In genomic region chr18:9334351-9335254, GRCh38 we compare ENCODE assay signal across 1 cellular context.
TF ChIP-seq lines count a peak whose summit lies in the region.

TWSG1 (plus strand) TSS chr18:9334773; CDS start chr18:9337230, 2,457 bp downstream.

TF ChIP-seq in H1, 55 proteins besides CTCF, POLR2A, EP300 and RAD21:
- no peak for TF ChIP-seq GABPA (IDR thresholded peaks at IDR 0.05; ENCODE audit: borderline replicate concordance, insufficient read depth, low read length)
- no peak for TF ChIP-seq CBX8 (IDR thresholded peaks at IDR 0.05; ENCODE audit: borderline replicate concordance, low read depth, low read length)
- TF ChIP-seq KDM4A (IDR thresholded peaks at IDR 0.05; ENCODE audit: low read depth, low read length, severe bottlenecking) = peak; percentile 60
- no peak for TF ChIP-seq SIX5 (IDR thresholded peaks at IDR 0.05; ENCODE audit: low read depth, low read length)
- no peak for TF ChIP-seq BCL11A (IDR thresholded peaks at IDR 0.05; ENCODE audit: low read depth in 2 of 2, low read length in 2 of 2)
- TF ChIP-seq CHD2 (IDR thresholded peaks at IDR 0.05; ENCODE audit: low read length) = no peak
- no peak for TF ChIP-seq SP4 (IDR thresholded peaks at IDR 0.05; ENCODE audit: low read length)
- TF ChIP-seq ASH2L (IDR thresholded peaks at IDR 0.05; ENCODE audit: low read length) = peak; percentile 34
- TF ChIP-seq SIN3A (conservative IDR thresholded peaks at IDR 0.05 in 1 of 2, IDR thresholded peaks at IDR 0.05 in 1 of 2; ENCODE audit: low read depth in 1 of 2, low read length in 2 of 2) = peak in 1 of 2 experiments; percentile 48; a peak in 1 of 4 replicates
- TF ChIP-seq USF2 (IDR thresholded peaks at IDR 0.05; ENCODE audit: low read length) = no peak
- TF ChIP-seq CTBP2 (IDR thresholded peaks at IDR 0.05; ENCODE audit: borderline replicate concordance, insufficient read depth, insufficient read length, low read length) = no peak
- TF ChIP-seq TEAD4 (IDR thresholded peaks at IDR 0.05; ENCODE audit: low read depth, low read length) = no peak
- TF ChIP-seq CHD1 (IDR thresholded peaks at IDR 0.05; ENCODE audit: low read depth, low read length) = no peak
- no peak for TF ChIP-seq KDM5A (IDR thresholded peaks at IDR 0.05; ENCODE audit: low read length)
- TF ChIP-seq SIRT6 (IDR thresholded peaks at IDR 0.05; ENCODE audit: low read length) = no peak
- TF ChIP-seq, protein P1, sequence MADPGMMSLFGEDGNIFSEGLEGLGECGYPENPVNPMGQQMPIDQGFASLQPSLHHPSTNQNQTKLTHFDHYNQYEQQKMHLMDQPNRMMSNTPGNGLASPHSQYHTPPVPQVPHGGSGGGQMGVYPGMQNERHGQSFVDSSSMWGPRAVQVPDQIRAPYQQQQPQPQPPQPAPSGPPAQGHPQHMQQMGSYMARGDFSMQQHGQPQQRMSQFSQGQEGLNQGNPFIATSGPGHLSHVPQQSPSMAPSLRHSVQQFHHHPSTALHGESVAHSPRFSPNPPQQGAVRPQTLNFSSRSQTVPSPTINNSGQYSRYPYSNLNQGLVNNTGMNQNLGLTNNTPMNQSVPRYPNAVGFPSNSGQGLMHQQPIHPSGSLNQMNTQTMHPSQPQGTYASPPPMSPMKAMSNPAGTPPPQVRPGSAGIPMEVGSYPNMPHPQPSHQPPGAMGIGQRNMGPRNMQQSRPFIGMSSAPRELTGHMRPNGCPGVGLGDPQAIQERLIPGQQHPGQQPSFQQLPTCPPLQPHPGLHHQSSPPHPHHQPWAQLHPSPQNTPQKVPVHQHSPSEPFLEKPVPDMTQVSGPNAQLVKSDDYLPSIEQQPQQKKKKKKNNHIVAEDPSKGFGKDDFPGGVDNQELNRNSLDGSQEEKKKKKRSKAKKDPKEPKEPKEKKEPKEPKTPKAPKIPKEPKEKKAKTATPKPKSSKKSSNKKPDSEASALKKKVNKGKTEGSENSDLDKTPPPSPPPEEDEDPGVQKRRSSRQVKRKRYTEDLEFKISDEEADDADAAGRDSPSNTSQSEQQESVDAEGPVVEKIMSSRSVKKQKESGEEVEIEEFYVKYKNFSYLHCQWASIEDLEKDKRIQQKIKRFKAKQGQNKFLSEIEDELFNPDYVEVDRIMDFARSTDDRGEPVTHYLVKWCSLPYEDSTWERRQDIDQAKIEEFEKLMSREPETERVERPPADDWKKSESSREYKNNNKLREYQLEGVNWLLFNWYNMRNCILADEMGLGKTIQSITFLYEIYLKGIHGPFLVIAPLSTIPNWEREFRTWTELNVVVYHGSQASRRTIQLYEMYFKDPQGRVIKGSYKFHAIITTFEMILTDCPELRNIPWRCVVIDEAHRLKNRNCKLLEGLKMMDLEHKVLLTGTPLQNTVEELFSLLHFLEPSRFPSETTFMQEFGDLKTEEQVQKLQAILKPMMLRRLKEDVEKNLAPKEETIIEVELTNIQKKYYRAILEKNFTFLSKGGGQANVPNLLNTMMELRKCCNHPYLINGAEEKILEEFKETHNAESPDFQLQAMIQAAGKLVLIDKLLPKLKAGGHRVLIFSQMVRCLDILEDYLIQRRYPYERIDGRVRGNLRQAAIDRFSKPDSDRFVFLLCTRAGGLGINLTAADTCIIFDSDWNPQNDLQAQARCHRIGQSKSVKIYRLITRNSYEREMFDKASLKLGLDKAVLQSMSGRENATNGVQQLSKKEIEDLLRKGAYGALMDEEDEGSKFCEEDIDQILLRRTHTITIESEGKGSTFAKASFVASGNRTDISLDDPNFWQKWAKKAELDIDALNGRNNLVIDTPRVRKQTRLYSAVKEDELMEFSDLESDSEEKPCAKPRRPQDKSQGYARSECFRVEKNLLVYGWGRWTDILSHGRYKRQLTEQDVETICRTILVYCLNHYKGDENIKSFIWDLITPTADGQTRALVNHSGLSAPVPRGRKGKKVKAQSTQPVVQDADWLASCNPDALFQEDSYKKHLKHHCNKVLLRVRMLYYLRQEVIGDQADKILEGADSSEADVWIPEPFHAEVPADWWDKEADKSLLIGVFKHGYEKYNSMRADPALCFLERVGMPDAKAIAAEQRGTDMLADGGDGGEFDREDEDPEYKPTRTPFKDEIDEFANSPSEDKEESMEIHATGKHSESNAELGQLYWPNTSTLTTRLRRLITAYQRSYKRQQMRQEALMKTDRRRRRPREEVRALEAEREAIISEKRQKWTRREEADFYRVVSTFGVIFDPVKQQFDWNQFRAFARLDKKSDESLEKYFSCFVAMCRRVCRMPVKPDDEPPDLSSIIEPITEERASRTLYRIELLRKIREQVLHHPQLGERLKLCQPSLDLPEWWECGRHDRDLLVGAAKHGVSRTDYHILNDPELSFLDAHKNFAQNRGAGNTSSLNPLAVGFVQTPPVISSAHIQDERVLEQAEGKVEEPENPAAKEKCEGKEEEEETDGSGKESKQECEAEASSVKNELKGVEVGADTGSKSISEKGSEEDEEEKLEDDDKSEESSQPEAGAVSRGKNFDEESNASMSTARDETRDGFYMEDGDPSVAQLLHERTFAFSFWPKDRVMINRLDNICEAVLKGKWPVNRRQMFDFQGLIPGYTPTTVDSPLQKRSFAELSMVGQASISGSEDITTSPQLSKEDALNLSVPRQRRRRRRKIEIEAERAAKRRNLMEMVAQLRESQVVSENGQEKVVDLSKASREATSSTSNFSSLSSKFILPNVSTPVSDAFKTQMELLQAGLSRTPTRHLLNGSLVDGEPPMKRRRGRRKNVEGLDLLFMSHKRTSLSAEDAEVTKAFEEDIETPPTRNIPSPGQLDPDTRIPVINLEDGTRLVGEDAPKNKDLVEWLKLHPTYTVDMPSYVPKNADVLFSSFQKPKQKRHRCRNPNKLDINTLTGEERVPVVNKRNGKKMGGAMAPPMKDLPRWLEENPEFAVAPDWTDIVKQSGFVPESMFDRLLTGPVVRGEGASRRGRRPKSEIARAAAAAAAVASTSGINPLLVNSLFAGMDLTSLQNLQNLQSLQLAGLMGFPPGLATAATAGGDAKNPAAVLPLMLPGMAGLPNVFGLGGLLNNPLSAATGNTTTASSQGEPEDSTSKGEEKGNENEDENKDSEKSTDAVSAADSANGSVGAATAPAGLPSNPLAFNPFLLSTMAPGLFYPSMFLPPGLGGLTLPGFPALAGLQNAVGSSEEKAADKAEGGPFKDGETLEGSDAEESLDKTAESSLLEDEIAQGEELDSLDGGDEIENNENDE (IDR thresholded peaks at IDR 0.05; ENCODE audit: insufficient replicate concordance, low read length) = no peak
- TF ChIP-seq EZH2 (IDR thresholded peaks at IDR 0.05; ENCODE audit: low read depth, low read length, severe bottlenecking) = no peak
- TF ChIP-seq NRF1 (IDR thresholded peaks at IDR 0.05; ENCODE audit: low read depth, low read length) = no peak
- no peak for TF ChIP-seq SAP30 (IDR thresholded peaks at IDR 0.05; ENCODE audit: insufficient read depth, insufficient replicate concordance, low read length)
- no peak for TF ChIP-seq BACH1 (IDR thresholded peaks at IDR 0.05; ENCODE audit: low read length)
- no peak for TF ChIP-seq FOSL1 (IDR thresholded peaks at IDR 0.05; ENCODE audit: insufficient read depth, low read depth, low read length)
- 0 out of 2 replicates have a peak, but pooled peaks have one; percentile 35 for TF ChIP-seq TAF1 (IDR thresholded peaks at IDR 0.05; ENCODE audit: low read depth, low read length)
- no peak for TF ChIP-seq JUND (IDR thresholded peaks at IDR 0.05; ENCODE audit: low read length)
- TF ChIP-seq SUZ12 (IDR thresholded peaks at IDR 0.05; ENCODE audit: low read length) = no peak
- peak; percentile 74 for TF ChIP-seq PHF8 (conservative IDR thresholded peaks at IDR 0.05; ENCODE audit: low read depth, low read length)
- no peak for TF ChIP-seq CBX5 (IDR thresholded peaks at IDR 0.05; ENCODE audit: low read depth, low read length)
- TF ChIP-seq RNF2 (IDR thresholded peaks at IDR 0.05; ENCODE audit: borderline replicate concordance, low read depth, low read length, missing control alignments, poor library complexity, severe bottlenecking) = peak; percentile 14
- TF ChIP-seq RXRA (IDR thresholded peaks at IDR 0.05; ENCODE audit: insufficient read depth, low read depth, low read length) = no peak
- TF ChIP-seq POLR2AphosphoS5 (IDR thresholded peaks at IDR 0.05; ENCODE audit: low read depth, low read length) = peak; percentile 48
- no peak for TF ChIP-seq HDAC6 (IDR thresholded peaks at IDR 0.05; ENCODE audit: low read depth, low read length)
- no peak for TF ChIP-seq YY1 (IDR thresholded peaks at IDR 0.05; ENCODE audit: low read depth, low read length)
- TF ChIP-seq RBBP5 (IDR thresholded peaks at IDR 0.05; ENCODE audit: borderline replicate concordance, low read depth, low read length) = peak; percentile 71
- no peak for TF ChIP-seq CEBPB (IDR thresholded peaks at IDR 0.05; ENCODE audit: low read depth, low read length)
- no peak for TF ChIP-seq KDM1A (IDR thresholded peaks at IDR 0.05; ENCODE audit: borderline replicate concordance, low read length)
- peak; percentile 24 for TF ChIP-seq TAF7 (optimal IDR thresholded peaks at IDR 0.05; ENCODE audit: borderline replicate concordance, low read depth, low read length)
- TF ChIP-seq JUN (IDR thresholded peaks at IDR 0.05; ENCODE audit: low read depth, low read length) = no peak
- no peak for TF ChIP-seq TCF12 (IDR thresholded peaks at IDR 0.05; ENCODE audit: low read depth, low read length)
- TF ChIP-seq SP1 (IDR thresholded peaks at IDR 0.05; ENCODE audit: low read depth, low read length) = no peak
- TF ChIP-seq ZNF274 (IDR thresholded peaks at IDR 0.05; ENCODE audit: borderline replicate concordance, extremely low read depth, low read length) = no peak
- TF ChIP-seq SRF (IDR thresholded peaks at IDR 0.05; ENCODE audit: low read depth, low read length) = no peak
- TF ChIP-seq BRCA1 (IDR thresholded peaks at IDR 0.05; ENCODE audit: low read depth, low read length) = no peak
- no peak; the same call in 1 of the 2 replicates for TF ChIP-seq E2F6 (IDR thresholded peaks at IDR 0.05)
- TF ChIP-seq MAFK (IDR thresholded peaks at IDR 0.05; ENCODE audit: low read depth, low read length) = no peak
- no peak for TF ChIP-seq NANOG (IDR thresholded peaks at IDR 0.05; ENCODE audit: insufficient read depth, low read depth, low read length, poor library complexity, severe bottlenecking)
- TF ChIP-seq, protein P2, sequence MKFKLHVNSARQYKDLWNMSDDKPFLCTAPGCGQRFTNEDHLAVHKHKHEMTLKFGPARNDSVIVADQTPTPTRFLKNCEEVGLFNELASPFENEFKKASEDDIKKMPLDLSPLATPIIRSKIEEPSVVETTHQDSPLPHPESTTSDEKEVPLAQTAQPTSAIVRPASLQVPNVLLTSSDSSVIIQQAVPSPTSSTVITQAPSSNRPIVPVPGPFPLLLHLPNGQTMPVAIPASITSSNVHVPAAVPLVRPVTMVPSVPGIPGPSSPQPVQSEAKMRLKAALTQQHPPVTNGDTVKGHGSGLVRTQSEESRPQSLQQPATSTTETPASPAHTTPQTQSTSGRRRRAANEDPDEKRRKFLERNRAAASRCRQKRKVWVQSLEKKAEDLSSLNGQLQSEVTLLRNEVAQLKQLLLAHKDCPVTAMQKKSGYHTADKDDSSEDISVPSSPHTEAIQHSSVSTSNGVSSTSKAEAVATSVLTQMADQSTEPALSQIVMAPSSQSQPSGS (IDR thresholded peaks at IDR 0.05; ENCODE audit: low read length) = no peak
- TF ChIP-seq SP2 (IDR thresholded peaks at IDR 0.05; ENCODE audit: low read length) = no peak
- no peak for TF ChIP-seq TBP (IDR thresholded peaks at IDR 0.05; ENCODE audit: low read depth, low read length)
- TF ChIP-seq RFX5 (IDR thresholded peaks at IDR 0.05; ENCODE audit: borderline replicate concordance, low read depth, low read length) = no peak
- no peak for TF ChIP-seq ATF3 (IDR thresholded peaks at IDR 0.05; ENCODE audit: insufficient read depth, low read depth, low read length)
- no peak for TF ChIP-seq MAX (IDR thresholded peaks at IDR 0.05)
- TF ChIP-seq GTF2F1 (IDR thresholded peaks at IDR 0.05; ENCODE audit: borderline replicate concordance, low read depth, low read length) = no peak
- no peak; the same call in 1 of the 2 replicates for TF ChIP-seq CREB1 (IDR thresholded peaks at IDR 0.05)
- 0 out of 4 replicates have a peak, but pooled peaks of 1 of the 2 experiments have one; percentile 43 for TF ChIP-seq HDAC2 (IDR thresholded peaks at IDR 0.05; ENCODE audit: borderline replicate concordance in 1 of 2, low read depth in 2 of 2, low read length in 2 of 2)
- TF ChIP-seq EGR1 (IDR thresholded peaks at IDR 0.05; ENCODE audit: borderline replicate concordance, low read depth, low read length) = peak; percentile 44; the same call in 1 of the 2 replicates
- no peak for TF ChIP-seq POU5F1 (IDR thresholded peaks at IDR 0.05; ENCODE audit: low read depth, low read length)
TF ChIP-seq in H1: peak in this region for 11.
